Comparison of ENCODE assay signal across 9 cellular contexts in genomic region chr16:16120382-16121184, GRCh38.
A peak's percentile ranks its signal among the peaks of the same experiment; 100 is the strongest.
DNase-seq lines count a peak whose midpoint lies in the region; ATAC-seq and TF ChIP-seq lines count a peak whose summit lies in the region.
"Had no signal": no experiment of that assay in that cellular context is flagged by ENCODE, and none has a peak within 500 bp of the region (broad histone marks: within the 10 kb centered on the region; RNA-seq: fewer than 3 reads in every experiment).

No MANE protein-coding gene starts in this region.

- H3K4me3 Mint-ChIP-seq in central memory CD8-positive, alpha-beta T cell: no peak overlapping the region
- H3K4me3 Mint-ChIP-seq in mesothelial cell of epicardium: no peak overlapping the region

- no peak for TF ChIP-seq CTCF in mesothelial cell of epicardium (IDR thresholded peaks at IDR 0.05; ENCODE audit: unreplicated experiment)

- H3K27ac Mint-ChIP-seq in central memory CD8-positive, alpha-beta T cell (ENCODE audit: low read depth): peak overlapping the region; percentile 71
- H3K27ac Mint-ChIP-seq in mesothelial cell of epicardium: peak overlapping the region; percentile 18

- peak; percentile 36 for ATAC-seq in central memory CD8-positive, alpha-beta T cell (replicated peaks; ENCODE audit: extremely low read depth, poor library complexity, severe bottlenecking)
- no peak for ATAC-seq in HG02571 (IDR thresholded peaks at IDR 0.05; ENCODE audit: unreplicated experiment)
- ATAC-seq in HG03469 (IDR thresholded peaks at IDR 0.05; ENCODE audit: unreplicated experiment): no peak
- ATAC-seq in HG03039 (IDR thresholded peaks at IDR 0.05; ENCODE audit: unreplicated experiment): no peak

- peaks cover 37% of the 10 kb centered on the region for H3K36me3 Mint-ChIP-seq in central memory CD8-positive, alpha-beta T cell (ENCODE audit: insufficient read depth)
- peaks cover 77% of the 10 kb centered on the region for H3K36me3 Mint-ChIP-seq in mesothelial cell of epicardium

- DNase-seq in C1 segment of cervical spinal cord (lab: John Stamatoyannopoulos, UW) (peak in 11 of 14 donors; percentile 1 to 78 (median 20)), NCI-H2081 treated with DMSO at 0.1 percent for 48 hours (lab: John Stamatoyannopoulos, UW) (peak; percentile 62), mesothelial cell of epicardium (ENCODE audit: low spot score in 2 of 2, unreplicated experiment in 2 of 2) (no peak), NCI-H2227 (lab: John Stamatoyannopoulos, UW; ENCODE audit: unreplicated experiment) (no peak)
- no peak for DNase-seq in central memory CD8-positive, alpha-beta T cell (ENCODE audit: low spot score in 2 of 2)
- DNase-seq: esophagus squamous epithelium had no signal

- peaks cover 13% of the 10 kb centered on the region for H3K4me1 Mint-ChIP-seq in central memory CD8-positive, alpha-beta T cell
- H3K4me1 Mint-ChIP-seq in mesothelial cell of epicardium: peaks cover 4% of the 10 kb centered on the region

- H3K9me3 Mint-ChIP-seq in central memory CD8-positive, alpha-beta T cell: peaks cover 6% of the 10 kb centered on the region
- peaks cover 26% of the 10 kb centered on the region for H3K9me3 Mint-ChIP-seq in mesothelial cell of epicardium

- no peaks in the 10 kb centered on the region for H3K27me3 Mint-ChIP-seq in central memory CD8-positive, alpha-beta T cell
- no peaks in the 10 kb centered on the region for H3K27me3 Mint-ChIP-seq in mesothelial cell of epicardium (ENCODE audit: low read depth)

Comparison
In these comparisons a context has a peak if more than half of its experiments do, and no peak if none do; other contexts are left out.
1. DNase-seq: peak in C1 segment of cervical spinal cord (11 of 14) and NCI-H2081 treated with DMSO at 0.1 percent for 48 hours (single experiment); none in central memory CD8-positive, alpha-beta T cell (0 of 2), mesothelial cell of epicardium (0 of 2) and NCI-H2227 (single experiment).